8 cellular contexts compared by ENCODE assay signal in genomic region chr3:44511238-44511567, GRCh38. TPM values are rescaled to one million over a fixed set of nuclear protein-coding genes. Genes with fewer than 3 reads are reported as not detected.
DNase-seq lines count a peak whose midpoint lies in the region; ATAC-seq and TF ChIP-seq lines count a peak whose summit lies in the region.

No MANE protein-coding gene starts in this region.

- H3K9ac ChIP-seq in BLaER1 (peak overlapping the region; percentile 88), colonic mucosa (ENCODE audit: low read depth in 2 of 2, low read length in 2 of 2) (peak overlapping the region; percentile 52 to 75)

- TF ChIP-seq CTCF in LNCaP clone FGC (IDR thresholded peaks at IDR 0.05; ENCODE audit: control insufficient read depth, extremely low read depth, insufficient read depth) (no peak), colonic mucosa (IDR thresholded peaks at IDR 0.05) (no peak), natural killer cell (IDR thresholded peaks at IDR 0.05) (no peak)

- H3K4me3 Mint-ChIP-seq in natural killer cell, result peak overlapping the region; percentile 93

- H3K27ac ChIP-seq in BLaER1 (peak overlapping the region; percentile 80; the same call in 1 of the 2 replicates), colonic mucosa (peak overlapping the region; percentile 77)

- H4K20me1 ChIP-seq in BLaER1, result peaks cover 21% of the 10 kb centered on the region

- H3K4me3 ChIP-seq in BLaER1 (peak overlapping the region; percentile 98), LNCaP clone FGC (ENCODE audit: low read depth, low read length) (peak overlapping the region; percentile 94), colonic mucosa (peak overlapping the region; percentile 92)

- H3K27me3 ChIP-seq in BLaER1 (no peaks in the 10 kb centered on the region), colonic mucosa (no peaks in the 10 kb centered on the region)

- H3K4me1 ChIP-seq in BLaER1, result peaks cover 26% of the 10 kb centered on the region
- H3K4me1 ChIP-seq in colonic mucosa, result no peaks in the 10 kb centered on the region

- H3K9me3 Mint-ChIP-seq in natural killer cell, result no peaks in the 10 kb centered on the region

- H3K36me3 ChIP-seq in BLaER1 (peaks cover 17% of the 10 kb centered on the region), colonic mucosa (no peaks in the 10 kb centered on the region)

- ATAC-seq in natural killer cell, result no peak

- DNase-seq in LNCaP clone FGC (ENCODE audit: low read depth) (no peak), colonic mucosa (peak; percentile 28), natural killer cell (no peak), NCI-H526 treated with DMSO at 0.1 percent for 48 hours (lab: John Stamatoyannopoulos, UW) (no peak), activated gamma-delta T cell (lab: John Stamatoyannopoulos, UW) (no peak)
- DNase-seq in stimulated activated CD4-positive, alpha-beta T cell treated with anti-CD3 and anti-CD28 coated beads, Interleukin-4, amount 100 ng/mL, for 4 hours, result no peak
- DNase-seq in stimulated activated CD4-positive, alpha-beta T cell treated with anti-CD3 and anti-CD28 coated beads, Interleukin-2, amount 100 ng/mL, for 48 hours, result no peak

- no peaks in the 10 kb centered on the region for H3K27me3 Mint-ChIP-seq in natural killer cell (ENCODE audit: low read depth in 2 of 2)

- peak overlapping the region; percentile 84 for H3K4me2 ChIP-seq in BLaER1

- intact Hi-C loops in colonic mucosa (cut with DNase I), result loop anchor here (10.0 kb wide), 1 partner anchor 176 kb away; the partner anchor contains the start of gene TCAIM
- intact Hi-C loops in natural killer cell (cut with micrococcal nuclease), result loop anchor here (5.0 kb wide), 2 partner anchors 189 to 351 kb away; partner anchors contain the start of gene TMEM42

- peaks cover 31 to 35% of the 10 kb centered on the region in 2 donors for H3K4me1 Mint-ChIP-seq in natural killer cell

- H3K9me3 ChIP-seq in BLaER1 (peaks cover 21% of the 10 kb centered on the region), colonic mucosa (no peaks in the 10 kb centered on the region)

- H3K27ac Mint-ChIP-seq in natural killer cell, result peak overlapping the region; percentile 87 to 94

- no peaks in the 10 kb centered on the region for H3K36me3 Mint-ChIP-seq in natural killer cell

RNA-seq across cellular contexts. Expression of gene ZNF445, which starts 33.7 kb away (rescaled TPM):
- total RNA-seq in colonic mucosa (10 to 100 TPM; 11.5 to 14.6 TPM), natural killer cell (10 to 100 TPM; 15.5 to 24.4 (median 17.4) TPM)

RNA-seq across cellular contexts. Expression of gene ZKSCAN7, which starts 43.8 kb away (rescaled TPM):
- total RNA-seq in colonic mucosa (1 to 10 TPM; 1.2 to 2.8 TPM), natural killer cell (1 to 10 TPM; 1.7 to 6.5 (median 3.4) TPM)
